ENCODE assay signal across 14 cellular contexts in the genomic region with DNA sequence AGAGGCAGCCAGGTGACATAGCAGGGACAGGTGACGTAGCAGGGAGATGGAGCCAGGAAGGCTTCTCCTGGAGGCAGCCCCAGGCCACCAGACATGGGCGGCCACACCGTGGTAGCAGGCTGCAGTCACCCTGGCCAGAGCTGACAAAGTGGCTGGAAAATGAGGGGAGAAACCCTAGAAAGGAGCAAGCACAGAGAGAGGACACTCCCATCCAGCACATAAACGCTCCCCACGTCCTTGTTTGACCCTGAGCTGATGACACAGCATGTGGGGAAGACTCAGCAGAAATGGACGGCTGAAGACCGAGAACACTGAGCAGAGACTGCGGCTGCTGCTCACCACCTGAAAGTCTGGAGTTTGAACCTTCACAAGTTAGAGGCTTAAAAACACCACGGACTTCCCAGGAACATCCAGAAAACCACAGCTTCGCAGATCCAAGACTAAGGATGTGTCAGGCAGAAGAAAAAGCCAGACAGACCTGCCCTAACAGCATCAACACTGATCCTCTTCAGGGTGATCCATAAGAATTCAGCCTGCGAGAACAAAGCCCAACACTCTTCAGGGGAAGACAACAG. TPM values are rescaled to one million over a fixed set of nuclear protein-coding genes. Genes with fewer than 3 reads are reported as not detected.
DNase-seq lines count a peak whose midpoint lies in the region; ATAC-seq, FAIRE-seq and TF ChIP-seq lines count a peak whose summit lies in the region.
"Had no signal": no experiment of that assay in that cellular context is flagged by ENCODE, and none has a peak within 500 bp of the region (broad histone marks: within the 10 kb centered on the region; RNA-seq: fewer than 3 reads in every experiment).

No MANE protein-coding gene starts in this region.

- no peak for FAIRE-seq in pancreas (lab: Jason Lieb, UNC)
- FAIRE-seq: HepG2, urothelium cell line had no signal

- H3K27me3 Mint-ChIP-seq in T-helper 2 cell treated with Interferon-gamma antibody and Interleukin-4, amounts not matched to agents 5 μg/mL and 100 μg/mL, for 36 hours (ENCODE audit: low read depth): no peaks in the 10 kb centered on the region
- H3K27me3 Mint-ChIP-seq: activated CD8-positive, alpha-beta T cell treated with anti-CD3 and anti-CD28 coated beads for 36 hours had no signal

- no peak for TF ChIP-seq CTCF in fibroblast of pulmonary artery (IDR thresholded peaks at IDR 0.05; ENCODE audit: low read length, missing control alignments)
- no peak for TF ChIP-seq CTCF in pancreas (IDR thresholded peaks at IDR 0.05)

- H3K9me3 ChIP-seq in SK-N-MC (ENCODE audit: low read depth, low read length) (no peaks in the 10 kb centered on the region), pancreas (no peaks in the 10 kb centered on the region)

- peak overlapping the region; percentile 69 for H3K27ac ChIP-seq in SK-N-MC
- H3K27ac ChIP-seq in pancreas: no peak overlapping the region
- H3K27ac ChIP-seq: brain microvascular endothelial cell had no signal

- H3K9me3 Mint-ChIP-seq in T-helper 2 cell treated with Interferon-gamma antibody and Interleukin-4, amounts not matched to agents 5 μg/mL and 100 μg/mL, for 36 hours: no peaks in the 10 kb centered on the region
- H3K9me3 Mint-ChIP-seq: activated CD8-positive, alpha-beta T cell treated with anti-CD3 and anti-CD28 coated beads for 36 hours had no signal

- peak; percentile 88 for DNase-seq in AG08395 (ENCODE audit: low spot score)
- DNase-seq in SK-N-MC (ENCODE audit: low read depth, low spot score): no peak
- DNase-seq in fibroblast of pulmonary artery (ENCODE audit: low read depth): peak; percentile 5
- DNase-seq in pancreas: no peak
- DNase-seq in GOT3 (lab: John Stamatoyannopoulos, UW): no peak
- no peak for DNase-seq in NCI-H2107 (lab: John Stamatoyannopoulos, UW)
- no peak for DNase-seq in T-helper 2 cell treated with Interferon-gamma antibody and Interleukin-4, amounts not matched to agents 5 μg/mL and 100 μg/mL, for 36 hours (ENCODE audit: low spot score)
- DNase-seq: activated CD8-positive, alpha-beta T cell treated with anti-CD3 and anti-CD28 coated beads for 36 hours; AML-193; brain microvascular endothelial cell had no signal

- H3K4me1 ChIP-seq in pancreas: no peaks in the 10 kb centered on the region

- H3K36me3 ChIP-seq in SK-N-MC (ENCODE audit: insufficient read depth, low read length): peaks cover 27% of the 10 kb centered on the region
- H3K36me3 ChIP-seq in pancreas: no peaks in the 10 kb centered on the region

- peak overlapping the region; percentile 51 for H3K4me3 ChIP-seq in SK-N-MC
- no peak overlapping the region for H3K4me3 ChIP-seq in fibroblast of pulmonary artery (replicated peaks; ENCODE audit: low read depth, low read length)
- no peak overlapping the region for H3K4me3 ChIP-seq in pancreas

- H3K9ac ChIP-seq in SK-N-MC (ENCODE audit: insufficient read length): peak overlapping the region; percentile 52

- no peaks in the 10 kb centered on the region for H3K27me3 ChIP-seq in pancreas
- H3K27me3 ChIP-seq: brain microvascular endothelial cell had no signal

- intact Hi-C loops in pancreas (cut with DNase I): no loop called here

- H3K36me3 Mint-ChIP-seq in T-helper 2 cell treated with Interferon-gamma antibody and Interleukin-4, amounts not matched to agents 5 μg/mL and 100 μg/mL, for 36 hours (ENCODE audit: low read depth): peaks cover 12% of the 10 kb centered on the region

- H3K4me1 Mint-ChIP-seq in T-helper 2 cell treated with Interferon-gamma antibody and Interleukin-4, amounts not matched to agents 5 μg/mL and 100 μg/mL, for 36 hours (ENCODE audit: low read depth): no peaks in the 10 kb centered on the region

- H3K27ac Mint-ChIP-seq in T-helper 2 cell treated with Interferon-gamma antibody and Interleukin-4, amounts not matched to agents 5 μg/mL and 100 μg/mL, for 36 hours: no peak overlapping the region
- H3K27ac Mint-ChIP-seq: activated CD8-positive, alpha-beta T cell treated with anti-CD3 and anti-CD28 coated beads for 36 hours had no signal

- H3K4me3 Mint-ChIP-seq in T-helper 2 cell treated with Interferon-gamma antibody and Interleukin-4, amounts not matched to agents 5 μg/mL and 100 μg/mL, for 36 hours: no peak overlapping the region
- H3K4me3 Mint-ChIP-seq: activated CD8-positive, alpha-beta T cell treated with anti-CD3 and anti-CD28 coated beads for 36 hours had no signal

- 83 to 85% methylated on average over 11 of the region's 11 CpGs for WGBS in pancreas, 2 donors

- ATAC-seq in pancreas: peak in 3 of 4 donors; percentile 40 to 69 (median 63)
- ATAC-seq in GM19023 (IDR thresholded peaks at IDR 0.05; ENCODE audit: unreplicated experiment): no peak
- ATAC-seq: activated CD8-positive, alpha-beta T cell treated with anti-CD3 and anti-CD28 coated beads for 36 hours; HepG2 had no signal

RNA-seq across cellular contexts. Expression of gene DRD4, which starts 28.7 kb away (rescaled TPM):
- 1 to 10 TPM in 1 of 6 donors, under 1 TPM in 5; 0.28 to 1.4 (median 0.66) TPM for total RNA-seq in pancreas
- 1 to 10 TPM; 2.4 TPM for polyA plus RNA-seq in pancreas

RNA-seq across cellular contexts. Expression of gene DEAF1, which starts 29.2 kb away (rescaled TPM):
- 10 to 100 TPM; 15.9 to 26.9 (median 18.5) TPM for total RNA-seq in pancreas
- 10 to 100 TPM; 28.4 to 33.8 TPM for polyA plus RNA-seq in pancreas

RNA-seq across cellular contexts. Expression of gene TMEM80, which starts 29.8 kb away (rescaled TPM):
- 10 to 100 TPM in 4 of 6 donors, 1 to 10 TPM in 2; 8.5 to 16.4 (median 14.2) TPM for total RNA-seq in pancreas
- polyA plus RNA-seq in pancreas: 10 to 100 TPM; 18.6 to 24.7 TPM

RNA-seq across cellular contexts. Expression of gene SCT, which starts 38.8 kb away (rescaled TPM):
- total RNA-seq in pancreas: under 1 TPM in 2 of 6 donors, not detected in 4; 0.58 to 0.69 TPM
- polyA plus RNA-seq in pancreas: not detected
- total RNA-seq: activated CD8-positive, alpha-beta T cell treated with anti-CD3 and anti-CD28 coated beads for 36 hours; HepG2; mononuclear cell had no signal
- polyA plus RNA-seq: HepG2 had no signal

RNA-seq across cellular contexts. Expression of gene EPS8L2, which starts 40.2 kb away (rescaled TPM):
- 100 to 1,000 TPM in 2 of 6 donors, 10 to 100 TPM in 4; 58.1 to 113 (median 71.1) TPM for total RNA-seq in pancreas
- polyA plus RNA-seq in pancreas: 100 to 1,000 TPM; 249 to 286 TPM

Comparison
In these comparisons a context has a peak if more than half of its experiments do, and no peak if none do; other contexts are left out.
1. DNase-seq: peak in AG08395 (single experiment) and fibroblast of pulmonary artery (single experiment); none in SK-N-MC (single experiment), pancreas (0 of 6), GOT3 (single experiment), NCI-H2107 (single experiment) and T-helper 2 cell treated with Interferon-gamma antibody and Interleukin-4, amounts not matched to agents 5 μg/mL and 100 μg/mL, for 36 hours (single experiment).